Comparison of ENCODE assay signal across 1 cellular context in genomic region chr4:184114431-184114830, GRCh38.
A peak's percentile ranks its signal among the peaks of the same experiment; 100 is the strongest.
TF ChIP-seq lines count a peak whose summit lies in the region.

No MANE protein-coding gene starts in this region.

TF ChIP-seq in K562, 482 proteins besides CTCF, POLR2A, EP300 and RAD21:
- TF ChIP-seq FOXM1 (IDR thresholded peaks at IDR 0.05; ENCODE audit: low read depth) (no peak), FOXM1 (CRISPR knock-in tag; IDR thresholded peaks at IDR 0.05; ENCODE audit: low read depth) (no peak), ZNF75A (CRISPR knock-in tag; IDR thresholded peaks at IDR 0.05) (no peak), YY1 (IDR thresholded peaks at IDR 0.05; ENCODE audit: borderline replicate concordance in 1 of 3, control insufficient read depth in 1 of 3, extremely low read depth in 1 of 3, insufficient read depth in 3 of 3, insufficient read length in 1 of 3, insufficient replicate concordance in 2 of 3, low read depth in 1 of 3, low read length in 2 of 3) (peak in 1 of 3 experiments; percentile 58)
TF ChIP-seq in K562: peak in this region for 1.
